1 cellular context compared by ENCODE assay signal in the genomic region with DNA sequence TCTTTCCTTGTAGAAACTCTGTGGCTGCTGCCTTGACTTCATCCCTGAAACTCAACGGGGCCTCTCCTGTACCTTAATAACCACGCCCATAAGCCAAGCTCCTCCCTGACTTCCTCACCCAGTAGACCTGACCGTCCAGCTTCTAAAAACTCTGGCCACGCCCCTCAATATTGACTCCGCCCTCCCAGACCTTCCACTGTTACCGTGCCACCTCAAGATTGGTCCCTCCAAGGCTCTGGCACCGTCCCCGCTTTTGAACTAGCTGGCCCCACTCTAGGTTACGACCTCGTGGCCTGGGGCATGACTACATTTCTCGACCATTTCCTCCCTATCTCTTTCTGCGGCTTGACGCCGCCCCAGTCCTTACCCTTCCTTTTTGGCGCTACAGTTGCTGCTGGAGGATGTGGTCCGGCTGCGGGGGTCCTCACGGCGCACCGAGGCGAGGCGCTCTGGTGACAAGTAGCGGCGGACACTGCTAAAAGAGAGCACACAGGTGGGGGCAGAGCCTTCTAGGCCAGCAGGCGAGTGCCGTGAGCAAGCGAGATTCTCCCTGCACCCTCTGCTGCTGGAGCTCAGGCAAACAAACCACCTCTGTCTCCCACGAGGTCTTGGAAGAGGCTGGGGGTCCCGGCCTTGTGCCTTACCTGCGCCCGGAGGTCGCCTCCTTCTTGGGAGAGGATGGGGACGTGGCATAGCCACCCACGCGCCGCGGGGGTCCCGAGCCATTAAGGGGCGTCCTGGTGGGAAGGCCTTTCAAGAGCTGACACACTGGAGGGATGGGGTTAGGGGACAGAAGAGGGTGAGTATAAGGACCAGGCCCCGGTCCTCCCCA.
TF ChIP-seq lines count a peak whose summit lies in the region.

No MANE protein-coding gene starts in this region.

TF ChIP-seq in K562, 482 proteins besides CTCF, POLR2A, EP300 and RAD21 (continued from another document and continues in another):
- TF ChIP-seq, protein P1, sequence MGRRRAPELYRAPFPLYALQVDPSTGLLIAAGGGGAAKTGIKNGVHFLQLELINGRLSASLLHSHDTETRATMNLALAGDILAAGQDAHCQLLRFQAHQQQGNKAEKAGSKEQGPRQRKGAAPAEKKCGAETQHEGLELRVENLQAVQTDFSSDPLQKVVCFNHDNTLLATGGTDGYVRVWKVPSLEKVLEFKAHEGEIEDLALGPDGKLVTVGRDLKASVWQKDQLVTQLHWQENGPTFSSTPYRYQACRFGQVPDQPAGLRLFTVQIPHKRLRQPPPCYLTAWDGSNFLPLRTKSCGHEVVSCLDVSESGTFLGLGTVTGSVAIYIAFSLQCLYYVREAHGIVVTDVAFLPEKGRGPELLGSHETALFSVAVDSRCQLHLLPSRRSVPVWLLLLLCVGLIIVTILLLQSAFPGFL (CRISPR knock-in tag; IDR thresholded peaks at IDR 0.05): no peak
- TF ChIP-seq SLC30A9 (CRISPR knock-in tag; IDR thresholded peaks at IDR 0.05) (no peak), ZNF174 (CRISPR knock-in tag; IDR thresholded peaks at IDR 0.05) (no peak), ZNF764 (CRISPR knock-in tag; IDR thresholded peaks at IDR 0.05; ENCODE audit: low read depth) (no peak), U2AF1 (optimal IDR thresholded peaks at IDR 0.05; ENCODE audit: low read depth, low read length) (no peak), NR1H2 (CRISPR knock-in tag; IDR thresholded peaks at IDR 0.05) (no peak), NR4A1 (CRISPR knock-in tag; IDR thresholded peaks at IDR 0.05) (no peak), NR4A1 (tag; IDR thresholded peaks at IDR 0.05) (0 out of 2 replicates have a peak, but pooled peaks have one; percentile 17), IRF2 (CRISPR knock-in tag; IDR thresholded peaks at IDR 0.05) (no peak), NR3C1 (CRISPR knock-in tag; IDR thresholded peaks at IDR 0.05) (no peak), TEAD1 (CRISPR knock-in tag; IDR thresholded peaks at IDR 0.05) (peak in 1 of 2 experiments; percentile 13; a peak in 2 of 4 replicates), ZNF354B (CRISPR knock-in tag; IDR thresholded peaks at IDR 0.05) (no peak), HNRNPH1 (optimal IDR thresholded peaks at IDR 0.05; ENCODE audit: low read depth, low read length) (no peak), NFATC3 (IDR thresholded peaks at IDR 0.05) (no peak), ETV1 (tag; conservative IDR thresholded peaks at IDR 0.05; ENCODE audit: low read depth) (peak; percentile 28; the same call in 1 of the 2 replicates), BRD9 (IDR thresholded peaks at IDR 0.05; ENCODE audit: low read depth, partially characterized antibody) (no peak), NFE2 (IDR thresholded peaks at IDR 0.05; ENCODE audit: low read depth) (no peak), HSF4 (CRISPR knock-in tag; IDR thresholded peaks at IDR 0.05; ENCODE audit: borderline replicate concordance) (no peak), LARP7 (IDR thresholded peaks at IDR 0.05) (no peak), ZKSCAN1 (IDR thresholded peaks at IDR 0.05; ENCODE audit: low read depth, low read length) (no peak), ZNF507 (tag; conservative IDR thresholded peaks at IDR 0.05) (no peak), POLR2H (tag; IDR thresholded peaks at IDR 0.05; ENCODE audit: low read depth) (no peak), ZNF696 (CRISPR knock-in tag; conservative IDR thresholded peaks at IDR 0.05) (no peak), OTX1 (CRISPR knock-in tag; IDR thresholded peaks at IDR 0.05) (no peak), FOXM1 (IDR thresholded peaks at IDR 0.05; ENCODE audit: low read depth) (no peak), FOXM1 (CRISPR knock-in tag; IDR thresholded peaks at IDR 0.05; ENCODE audit: low read depth) (peak; percentile 89; the same call in 1 of the 2 replicates), SP2 (IDR thresholded peaks at IDR 0.05; ENCODE audit: extremely low read depth, low read depth, low read length, poor library complexity, severe bottlenecking) (no peak), RBM22 (IDR thresholded peaks at IDR 0.05; ENCODE audit: low read depth, low read length, poor library complexity, severe bottlenecking) (no peak), NBN (IDR thresholded peaks at IDR 0.05; ENCODE audit: low read depth) (no peak), ZFP1 (CRISPR knock-in tag; IDR thresholded peaks at IDR 0.05) (no peak), HEY1 (CRISPR knock-in tag; IDR thresholded peaks at IDR 0.05; ENCODE audit: borderline replicate concordance) (no peak), MCM3 (IDR thresholded peaks at IDR 0.05) (no peak), ZNF584 (CRISPR knock-in tag; IDR thresholded peaks at IDR 0.05; ENCODE audit: low read depth) (no peak), ZNF197 (CRISPR knock-in tag; IDR thresholded peaks at IDR 0.05; ENCODE audit: low read depth) (no peak), RFX5 (IDR thresholded peaks at IDR 0.05; ENCODE audit: low read depth, low read length) (no peak), SAFB (IDR thresholded peaks at IDR 0.05; ENCODE audit: borderline replicate concordance, low read depth, low read length) (no peak), PHB (CRISPR knock-in tag; IDR thresholded peaks at IDR 0.05) (no peak), CXXC5 (CRISPR knock-in tag; IDR thresholded peaks at IDR 0.05) (no peak), SRF (CRISPR knock-in tag; IDR thresholded peaks at IDR 0.05) (no peak; a peak in 1 of 4 replicates), HNRNPL (IDR thresholded peaks at IDR 0.05; ENCODE audit: low read depth, low read length) (no peak), SMARCE1 (IDR thresholded peaks at IDR 0.05) (no peak)
- TF ChIP-seq, protein P2, sequence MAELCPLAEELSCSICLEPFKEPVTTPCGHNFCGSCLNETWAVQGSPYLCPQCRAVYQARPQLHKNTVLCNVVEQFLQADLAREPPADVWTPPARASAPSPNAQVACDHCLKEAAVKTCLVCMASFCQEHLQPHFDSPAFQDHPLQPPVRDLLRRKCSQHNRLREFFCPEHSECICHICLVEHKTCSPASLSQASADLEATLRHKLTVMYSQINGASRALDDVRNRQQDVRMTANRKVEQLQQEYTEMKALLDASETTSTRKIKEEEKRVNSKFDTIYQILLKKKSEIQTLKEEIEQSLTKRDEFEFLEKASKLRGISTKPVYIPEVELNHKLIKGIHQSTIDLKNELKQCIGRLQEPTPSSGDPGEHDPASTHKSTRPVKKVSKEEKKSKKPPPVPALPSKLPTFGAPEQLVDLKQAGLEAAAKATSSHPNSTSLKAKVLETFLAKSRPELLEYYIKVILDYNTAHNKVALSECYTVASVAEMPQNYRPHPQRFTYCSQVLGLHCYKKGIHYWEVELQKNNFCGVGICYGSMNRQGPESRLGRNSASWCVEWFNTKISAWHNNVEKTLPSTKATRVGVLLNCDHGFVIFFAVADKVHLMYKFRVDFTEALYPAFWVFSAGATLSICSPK (IDR thresholded peaks at IDR 0.05; ENCODE audit: borderline replicate concordance): no peak
- TF ChIP-seq, protein P3, sequence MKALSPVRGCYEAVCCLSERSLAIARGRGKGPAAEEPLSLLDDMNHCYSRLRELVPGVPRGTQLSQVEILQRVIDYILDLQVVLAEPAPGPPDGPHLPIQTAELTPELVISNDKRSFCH (CRISPR knock-in tag; IDR thresholded peaks at IDR 0.05): no peak
- TF ChIP-seq, protein P3 (tag; IDR thresholded peaks at IDR 0.05): 0 out of 2 replicates have a peak, but pooled peaks have one; percentile 13
- TF ChIP-seq, protein P4, sequence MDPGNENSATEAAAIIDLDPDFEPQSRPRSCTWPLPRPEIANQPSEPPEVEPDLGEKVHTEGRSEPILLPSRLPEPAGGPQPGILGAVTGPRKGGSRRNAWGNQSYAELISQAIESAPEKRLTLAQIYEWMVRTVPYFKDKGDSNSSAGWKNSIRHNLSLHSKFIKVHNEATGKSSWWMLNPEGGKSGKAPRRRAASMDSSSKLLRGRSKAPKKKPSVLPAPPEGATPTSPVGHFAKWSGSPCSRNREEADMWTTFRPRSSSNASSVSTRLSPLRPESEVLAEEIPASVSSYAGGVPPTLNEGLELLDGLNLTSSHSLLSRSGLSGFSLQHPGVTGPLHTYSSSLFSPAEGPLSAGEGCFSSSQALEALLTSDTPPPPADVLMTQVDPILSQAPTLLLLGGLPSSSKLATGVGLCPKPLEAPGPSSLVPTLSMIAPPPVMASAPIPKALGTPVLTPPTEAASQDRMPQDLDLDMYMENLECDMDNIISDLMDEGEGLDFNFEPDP (CRISPR knock-in tag; IDR thresholded peaks at IDR 0.05): no peak
- TF ChIP-seq, protein P5, sequence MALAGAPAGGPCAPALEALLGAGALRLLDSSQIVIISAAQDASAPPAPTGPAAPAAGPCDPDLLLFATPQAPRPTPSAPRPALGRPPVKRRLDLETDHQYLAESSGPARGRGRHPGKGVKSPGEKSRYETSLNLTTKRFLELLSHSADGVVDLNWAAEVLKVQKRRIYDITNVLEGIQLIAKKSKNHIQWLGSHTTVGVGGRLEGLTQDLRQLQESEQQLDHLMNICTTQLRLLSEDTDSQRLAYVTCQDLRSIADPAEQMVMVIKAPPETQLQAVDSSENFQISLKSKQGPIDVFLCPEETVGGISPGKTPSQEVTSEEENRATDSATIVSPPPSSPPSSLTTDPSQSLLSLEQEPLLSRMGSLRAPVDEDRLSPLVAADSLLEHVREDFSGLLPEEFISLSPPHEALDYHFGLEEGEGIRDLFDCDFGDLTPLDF (CRISPR knock-in tag; IDR thresholded peaks at IDR 0.05): 0 out of 2 replicates have a peak, but pooled peaks have one; percentile 9
- TF ChIP-seq, protein P6, sequence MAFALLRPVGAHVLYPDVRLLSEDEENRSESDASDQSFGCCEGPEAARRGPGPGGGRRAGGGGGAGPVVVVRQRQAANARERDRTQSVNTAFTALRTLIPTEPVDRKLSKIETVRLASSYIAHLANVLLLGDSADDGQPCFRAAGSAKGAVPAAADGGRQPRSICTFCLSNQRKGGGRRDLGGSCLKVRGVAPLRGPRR (CRISPR knock-in tag; IDR thresholded peaks at IDR 0.05): no peak
- TF ChIP-seq, protein P7, sequence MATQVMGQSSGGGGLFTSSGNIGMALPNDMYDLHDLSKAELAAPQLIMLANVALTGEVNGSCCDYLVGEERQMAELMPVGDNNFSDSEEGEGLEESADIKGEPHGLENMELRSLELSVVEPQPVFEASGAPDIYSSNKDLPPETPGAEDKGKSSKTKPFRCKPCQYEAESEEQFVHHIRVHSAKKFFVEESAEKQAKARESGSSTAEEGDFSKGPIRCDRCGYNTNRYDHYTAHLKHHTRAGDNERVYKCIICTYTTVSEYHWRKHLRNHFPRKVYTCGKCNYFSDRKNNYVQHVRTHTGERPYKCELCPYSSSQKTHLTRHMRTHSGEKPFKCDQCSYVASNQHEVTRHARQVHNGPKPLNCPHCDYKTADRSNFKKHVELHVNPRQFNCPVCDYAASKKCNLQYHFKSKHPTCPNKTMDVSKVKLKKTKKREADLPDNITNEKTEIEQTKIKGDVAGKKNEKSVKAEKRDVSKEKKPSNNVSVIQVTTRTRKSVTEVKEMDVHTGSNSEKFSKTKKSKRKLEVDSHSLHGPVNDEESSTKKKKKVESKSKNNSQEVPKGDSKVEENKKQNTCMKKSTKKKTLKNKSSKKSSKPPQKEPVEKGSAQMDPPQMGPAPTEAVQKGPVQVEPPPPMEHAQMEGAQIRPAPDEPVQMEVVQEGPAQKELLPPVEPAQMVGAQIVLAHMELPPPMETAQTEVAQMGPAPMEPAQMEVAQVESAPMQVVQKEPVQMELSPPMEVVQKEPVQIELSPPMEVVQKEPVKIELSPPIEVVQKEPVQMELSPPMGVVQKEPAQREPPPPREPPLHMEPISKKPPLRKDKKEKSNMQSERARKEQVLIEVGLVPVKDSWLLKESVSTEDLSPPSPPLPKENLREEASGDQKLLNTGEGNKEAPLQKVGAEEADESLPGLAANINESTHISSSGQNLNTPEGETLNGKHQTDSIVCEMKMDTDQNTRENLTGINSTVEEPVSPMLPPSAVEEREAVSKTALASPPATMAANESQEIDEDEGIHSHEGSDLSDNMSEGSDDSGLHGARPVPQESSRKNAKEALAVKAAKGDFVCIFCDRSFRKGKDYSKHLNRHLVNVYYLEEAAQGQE (CRISPR knock-in tag; IDR thresholded peaks at IDR 0.05; ENCODE audit: low read depth): no peak
- TF ChIP-seq, protein P8, sequence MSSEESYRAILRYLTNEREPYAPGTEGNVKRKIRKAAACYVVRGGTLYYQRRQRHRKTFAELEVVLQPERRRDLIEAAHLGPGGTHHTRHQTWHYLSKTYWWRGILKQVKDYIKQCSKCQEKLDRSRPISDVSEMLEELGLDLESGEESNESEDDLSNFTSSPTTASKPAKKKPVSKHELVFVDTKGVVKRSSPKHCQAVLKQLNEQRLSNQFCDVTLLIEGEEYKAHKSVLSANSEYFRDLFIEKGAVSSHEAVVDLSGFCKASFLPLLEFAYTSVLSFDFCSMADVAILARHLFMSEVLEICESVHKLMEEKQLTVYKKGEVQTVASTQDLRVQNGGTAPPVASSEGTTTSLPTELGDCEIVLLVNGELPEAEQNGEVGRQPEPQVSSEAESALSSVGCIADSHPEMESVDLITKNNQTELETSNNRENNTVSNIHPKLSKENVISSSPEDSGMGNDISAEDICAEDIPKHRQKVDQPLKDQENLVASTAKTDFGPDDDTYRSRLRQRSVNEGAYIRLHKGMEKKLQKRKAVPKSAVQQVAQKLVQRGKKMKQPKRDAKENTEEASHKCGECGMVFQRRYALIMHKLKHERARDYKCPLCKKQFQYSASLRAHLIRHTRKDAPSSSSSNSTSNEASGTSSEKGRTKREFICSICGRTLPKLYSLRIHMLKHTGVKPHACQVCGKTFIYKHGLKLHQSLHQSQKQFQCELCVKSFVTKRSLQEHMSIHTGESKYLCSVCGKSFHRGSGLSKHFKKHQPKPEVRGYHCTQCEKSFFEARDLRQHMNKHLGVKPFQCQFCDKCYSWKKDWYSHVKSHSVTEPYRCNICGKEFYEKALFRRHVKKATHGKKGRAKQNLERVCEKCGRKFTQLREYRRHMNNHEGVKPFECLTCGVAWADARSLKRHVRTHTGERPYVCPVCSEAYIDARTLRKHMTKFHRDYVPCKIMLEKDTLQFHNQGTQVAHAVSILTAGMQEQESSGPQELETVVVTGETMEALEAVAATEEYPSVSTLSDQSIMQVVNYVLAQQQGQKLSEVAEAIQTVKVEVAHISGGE (CRISPR knock-in tag; IDR thresholded peaks at IDR 0.05): peak in 2 of 3 experiments; percentile 53 to 89; a peak in 4 of 6 replicates
- TF ChIP-seq, protein P9, sequence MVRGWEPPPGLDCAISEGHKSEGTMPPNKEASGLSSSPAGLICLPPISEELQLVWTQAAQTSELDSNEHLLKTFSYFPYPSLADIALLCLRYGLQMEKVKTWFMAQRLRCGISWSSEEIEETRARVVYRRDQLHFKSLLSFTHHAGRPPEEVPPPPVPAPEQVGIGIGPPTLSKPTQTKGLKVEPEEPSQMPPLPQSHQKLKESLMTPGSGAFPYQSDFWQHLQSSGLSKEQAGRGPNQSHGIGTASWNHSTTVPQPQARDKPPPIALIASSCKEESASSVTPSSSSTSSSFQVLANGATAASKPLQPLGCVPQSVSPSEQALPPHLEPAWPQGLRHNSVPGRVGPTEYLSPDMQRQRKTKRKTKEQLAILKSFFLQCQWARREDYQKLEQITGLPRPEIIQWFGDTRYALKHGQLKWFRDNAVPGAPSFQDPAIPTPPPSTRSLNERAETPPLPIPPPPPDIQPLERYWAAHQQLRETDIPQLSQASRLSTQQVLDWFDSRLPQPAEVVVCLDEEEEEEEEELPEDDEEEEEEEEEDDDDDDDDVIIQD (CRISPR knock-in tag; IDR thresholded peaks at IDR 0.05): no peak
- TF ChIP-seq, protein P10, sequence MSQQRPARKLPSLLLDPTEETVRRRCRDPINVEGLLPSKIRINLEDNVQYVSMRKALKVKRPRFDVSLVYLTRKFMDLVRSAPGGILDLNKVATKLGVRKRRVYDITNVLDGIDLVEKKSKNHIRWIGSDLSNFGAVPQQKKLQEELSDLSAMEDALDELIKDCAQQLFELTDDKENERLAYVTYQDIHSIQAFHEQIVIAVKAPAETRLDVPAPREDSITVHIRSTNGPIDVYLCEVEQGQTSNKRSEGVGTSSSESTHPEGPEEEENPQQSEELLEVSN (IDR thresholded peaks at IDR 0.05; ENCODE audit: borderline replicate concordance in 1 of 2, extremely low read depth in 1 of 2, insufficient read depth in 1 of 2, insufficient read length in 1 of 2, low read depth in 1 of 2, low read length in 1 of 2, poor library complexity in 1 of 2, severe bottlenecking in 1 of 2): peak in 1 of 2 experiments; percentile 80
